ENCODE assay signal across 27 cellular contexts in genomic region chr21:46402421-46402820, GRCh38. TPM values are rescaled to one million over a fixed set of nuclear protein-coding genes. Genes with fewer than 3 reads are reported as not detected.
DNase-seq lines count a peak whose midpoint lies in the region; ATAC-seq, FAIRE-seq and TF ChIP-seq lines count a peak whose summit lies in the region.
"Had no signal": no experiment of that assay in that cellular context is flagged by ENCODE, and none has a peak within 500 bp of the region (broad histone marks: within the 10 kb centered on the region; RNA-seq: fewer than 3 reads in every experiment).

No MANE protein-coding gene starts in this region.

- peaks cover 51% of the 10 kb centered on the region for H3K36me3 Mint-ChIP-seq in GM23338 (ENCODE audit: low read depth)

- TF ChIP-seq CTCF in BE2C (IDR thresholded peaks at IDR 0.05; ENCODE audit: low read depth, low read length) (peak; percentile 16), GM23338 (conservative IDR thresholded peaks at IDR 0.05; ENCODE audit: low read depth in 2 of 2) (peak in 1 of 2 experiments; percentile 37; a peak in 2 of 4 replicates), brain microvascular endothelial cell (IDR thresholded peaks at IDR 0.05; ENCODE audit: low read depth, low read length, missing control alignments) (peak; percentile 8), lower lobe of right lung (IDR thresholded peaks at IDR 0.05) (no peak)

- H3K9me3 ChIP-seq in BE2C (no peaks in the 10 kb centered on the region), lower lobe of right lung (no peaks in the 10 kb centered on the region)
- H3K9me3 ChIP-seq: A549, testis, uterus had no signal

- no peak for ATAC-seq in GM23338
- ATAC-seq in lower lobe of right lung, result no peak
- no peak for ATAC-seq in GM18858 (IDR thresholded peaks at IDR 0.05; ENCODE audit: unreplicated experiment)
- ATAC-seq: A549; CD8-positive, alpha-beta T cell; HCT116 had no signal

- no peak for FAIRE-seq in urothelium cell line (lab: Jason Lieb, UNC)
- FAIRE-seq: A549, keratinocyte had no signal

- H3F3A ChIP-seq in GM23338 (replicated peaks; ENCODE audit: low read depth), result no peaks in the 10 kb centered on the region

- H3K4me1 ChIP-seq in BE2C (no peaks in the 10 kb centered on the region), GM23338 (ENCODE audit: insufficient read depth) (no peaks in the 10 kb centered on the region; the same call in 1 of the 2 replicates), lower lobe of right lung (no peaks in the 10 kb centered on the region)
- H3K4me1 ChIP-seq: A549, neural progenitor cell, testis, uterus had no signal

- DNase-seq in BE2C, result no peak
- DNase-seq in GM23338 (ENCODE audit: low spot score), result peak; percentile 32
- DNase-seq in brain microvascular endothelial cell, result no peak
- DNase-seq in lower lobe of right lung, result peak; percentile 33
- no peak for DNase-seq in effector CD4-positive, alpha-beta T cell
- DNase-seq in NCI-H1048 (lab: John Stamatoyannopoulos, UW), result no peak
- DNase-seq in urothelium cell line (ENCODE audit: low spot score), result no peak
- DNase-seq: activated CD4-positive, alpha-beta T cell treated with anti-CD3 and anti-CD28 coated beads, Interleukin-2, amount 10 ng/mL, durations not matched to agents 24 days and 14 days; activated effector memory CD4-positive, alpha-beta T cell treated with anti-CD3 and anti-CD28 coated beads, Interleukin-2, amount 50 U/mL, for 16 hours; activated naive CD8-positive, alpha-beta T cell treated with anti-CD3 and anti-CD28 coated beads for 36 hours; activated T-cell treated with anti-CD3 and anti-CD28 coated beads, Interleukin-2, amount 50 U/mL, for 1 hour; CD8-positive, alpha-beta T cell; central memory CD4-positive, alpha-beta T cell; EL; NCI-H1694; NCI-H2171; NCI-H510A; stimulated activated naive CD4-positive, alpha-beta T cell; testis; uterus had no signal

- no peak overlapping the region for H3K4me3 ChIP-seq in BE2C (ENCODE audit: low read depth, low read length)
- no peak overlapping the region for H3K4me3 ChIP-seq in GM23338
- H3K4me3 ChIP-seq in brain microvascular endothelial cell (ENCODE audit: low read depth, low read length), result no peak overlapping the region
- H3K4me3 ChIP-seq in lower lobe of right lung, result no peak overlapping the region
- H3K4me3 ChIP-seq: A549, neural progenitor cell, testis, uterus had no signal

- no peak overlapping the region for H3K4me2 ChIP-seq in GM23338
- H3K4me2 ChIP-seq: A549, neural progenitor cell had no signal

- H3K27me3 Mint-ChIP-seq in GM23338 (ENCODE audit: insufficient read depth, low read depth, poor library complexity), result peaks cover 1% of the 10 kb centered on the region
- H3K27me3 Mint-ChIP-seq: activated CD4-positive, alpha-beta T cell treated with anti-CD3 and anti-CD28 coated beads, Interleukin-2, amount 10 ng/mL, durations not matched to agents 24 days and 14 days; activated naive CD8-positive, alpha-beta T cell treated with anti-CD3 and anti-CD28 coated beads for 36 hours; dendritic cell treated with granulocyte-macrophage colony-stimulating factor and Interleukin-4, amounts not matched to agents 40 ng/mL and 50 ng/mL, for 4 days had no signal

- no peaks in the 10 kb centered on the region for H3K79me2 ChIP-seq in GM23338 (replicated peaks; ENCODE audit: insufficient read depth)

- no peaks in the 10 kb centered on the region for H3K4me1 Mint-ChIP-seq in GM23338
- H3K4me1 Mint-ChIP-seq: activated CD4-positive, alpha-beta T cell treated with anti-CD3 and anti-CD28 coated beads, Interleukin-2, amount 10 ng/mL, durations not matched to agents 24 days and 14 days; activated naive CD8-positive, alpha-beta T cell treated with anti-CD3 and anti-CD28 coated beads for 36 hours; neural progenitor cell had no signal

- no peak overlapping the region for H3K27ac Mint-ChIP-seq in GM23338
- H3K27ac Mint-ChIP-seq: activated CD4-positive, alpha-beta T cell treated with anti-CD3 and anti-CD28 coated beads, Interleukin-2, amount 10 ng/mL, durations not matched to agents 24 days and 14 days; CD8-positive, alpha-beta T cell; dendritic cell treated with granulocyte-macrophage colony-stimulating factor and Interleukin-4, amounts not matched to agents 40 ng/mL and 50 ng/mL, for 4 days; neural progenitor cell had no signal

- H3K9me2 ChIP-seq in GM23338 (ENCODE audit: insufficient read depth), result no peaks in the 10 kb centered on the region

- in situ Hi-C loops in brain microvascular endothelial cell (cut with HindIII; ENCODE audit: low pct_ligation_motif_present, low sequenced_read_pairs), result no loop called here

- no peak overlapping the region for H3K4me3 Mint-ChIP-seq in GM23338
- H3K4me3 Mint-ChIP-seq: activated CD4-positive, alpha-beta T cell treated with anti-CD3 and anti-CD28 coated beads, Interleukin-2, amount 10 ng/mL, durations not matched to agents 24 days and 14 days; activated naive CD8-positive, alpha-beta T cell treated with anti-CD3 and anti-CD28 coated beads for 36 hours; CD8-positive, alpha-beta T cell; dendritic cell treated with granulocyte-macrophage colony-stimulating factor and Interleukin-4, amounts not matched to agents 40 ng/mL and 50 ng/mL, for 4 days; neural progenitor cell had no signal

- intact Hi-C loops in lower lobe of right lung (cut with DNase I), result no loop called here

- peaks cover 58% of the 10 kb centered on the region for H3K36me3 ChIP-seq in BE2C
- H3K36me3 ChIP-seq in GM23338 (ENCODE audit: insufficient read depth), result peaks cover 8% of the 10 kb centered on the region
- peaks cover 28% of the 10 kb centered on the region for H3K36me3 ChIP-seq in brain microvascular endothelial cell (replicated peaks)
- H3K36me3 ChIP-seq in lower lobe of right lung, result peaks cover 71% of the 10 kb centered on the region
- H3K36me3 ChIP-seq: neural progenitor cell had no signal

- no peak overlapping the region for H2AFZ ChIP-seq in GM23338
- H2AFZ ChIP-seq: neural progenitor cell had no signal

- H3K27me3 ChIP-seq in BE2C, result no peaks in the 10 kb centered on the region
- no peaks in the 10 kb centered on the region for H3K27me3 ChIP-seq in GM23338 (ENCODE audit: insufficient read depth)
- H3K27me3 ChIP-seq in brain microvascular endothelial cell (replicated peaks), result no peaks in the 10 kb centered on the region
- H3K27me3 ChIP-seq in lower lobe of right lung (ENCODE audit: low read depth), result no peaks in the 10 kb centered on the region
- H3K27me3 ChIP-seq: neural progenitor cell, testis, uterus had no signal

- H3K27ac ChIP-seq in GM23338 (ENCODE audit: low read depth) (no peak overlapping the region), brain microvascular endothelial cell (no peak overlapping the region), lower lobe of right lung (no peak overlapping the region)
- H3K27ac ChIP-seq: A549, neural progenitor cell, testis, uterus, VCaP had no signal

- H4K20me1 ChIP-seq in GM23338 (replicated peaks; ENCODE audit: insufficient read depth), result no peaks in the 10 kb centered on the region

- H3K9me3 Mint-ChIP-seq in GM23338, result no peaks in the 10 kb centered on the region; the same call in 2 of the 3 replicates
- H3K9me3 Mint-ChIP-seq: activated CD4-positive, alpha-beta T cell treated with anti-CD3 and anti-CD28 coated beads, Interleukin-2, amount 10 ng/mL, durations not matched to agents 24 days and 14 days; activated naive CD8-positive, alpha-beta T cell treated with anti-CD3 and anti-CD28 coated beads for 36 hours; CD8-positive, alpha-beta T cell; dendritic cell treated with granulocyte-macrophage colony-stimulating factor and Interleukin-4, amounts not matched to agents 40 ng/mL and 50 ng/mL, for 4 days; neural progenitor cell had no signal

TF ChIP-seq in GM23338, 12 proteins besides CTCF, POLR2A, EP300 and RAD21 (continues in another document):
- no peak for TF ChIP-seq JUNB (IDR thresholded peaks at IDR 0.05; ENCODE audit: unreplicated experiment)
- TF ChIP-seq POLR2AphosphoS5 (IDR thresholded peaks at IDR 0.05; ENCODE audit: low read depth), result no peak
- TF ChIP-seq ZNF114 (CRISPR knock-in tag; IDR thresholded peaks at IDR 0.05), result no peak
- no peak for TF ChIP-seq ETS1 (IDR thresholded peaks at IDR 0.05)
- TF ChIP-seq ZNF331 (CRISPR knock-in tag; IDR thresholded peaks at IDR 0.05; ENCODE audit: low read depth), result no peak
- no peak for TF ChIP-seq STAT1 (IDR thresholded peaks at IDR 0.05; ENCODE audit: unreplicated experiment)
- TF ChIP-seq REST (IDR thresholded peaks at IDR 0.05; ENCODE audit: unreplicated experiment), result no peak

RNA-seq across cellular contexts. Expression of gene DIP2A, which starts 56.3 kb away (rescaled TPM):
- polyA plus RNA-seq in BE2C (2012; ENCODE audit: insufficient read depth, insufficient read length, low read depth), result 15.9 TPM
- 34.4 and 36.3 TPM in 2 replicates for total RNA-seq in GM23338 (2014; rRNA removed; shearing (Covaris generic))
- polyA plus RNA-seq in GM23338 (2016; fragmentation: Nextera tagmentation; extraction: Ambion mirVana), result 15.9 and 18.5 TPM in 2 replicates
- total RNA-seq in lower lobe of right lung, result 41.0 TPM

Comparison
In these comparisons a context has a peak if more than half of its experiments do, and no peak if none do; other contexts are left out.
1. DNase-seq: peak in GM23338 (single experiment) and lower lobe of right lung (single experiment); none in BE2C (single experiment), brain microvascular endothelial cell (single experiment), effector CD4-positive, alpha-beta T cell (single experiment), NCI-H1048 (single experiment) and urothelium cell line (single experiment).